Comparison of ENCODE assay signal across 1 cellular context in the genomic region with DNA sequence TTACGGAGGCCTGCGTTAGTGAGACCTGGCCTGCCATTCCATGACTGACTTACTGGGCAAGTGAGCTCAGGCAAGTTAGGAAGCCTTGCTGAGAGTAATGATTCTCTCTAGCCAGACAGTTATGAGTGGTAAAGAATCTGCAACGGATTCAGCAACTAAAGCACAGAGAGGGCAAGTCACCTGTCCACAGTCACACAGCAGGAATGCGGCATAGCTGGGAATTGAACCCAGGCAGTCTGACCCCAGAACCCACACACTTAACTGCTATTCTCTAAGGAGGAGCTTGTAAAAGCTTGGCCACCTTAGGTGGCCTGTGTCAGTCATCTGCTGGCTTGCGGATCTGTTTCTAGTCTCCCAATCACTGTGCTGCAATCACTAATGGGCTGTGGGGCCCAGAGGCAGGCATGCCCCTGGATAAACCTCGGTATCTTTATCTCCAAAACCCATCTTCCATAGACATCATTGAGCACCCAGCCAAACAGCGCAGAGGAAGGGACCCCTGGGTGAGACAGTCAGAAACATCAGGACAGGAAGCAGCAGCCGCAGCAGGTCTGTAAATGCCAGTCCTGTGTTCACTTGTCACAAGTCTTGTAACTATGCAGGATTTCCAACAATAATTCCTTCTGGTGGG.
TF ChIP-seq lines count a peak whose summit lies in the region.

No MANE protein-coding gene starts in this region.

TF ChIP-seq in H1, 55 proteins besides CTCF, POLR2A, EP300 and RAD21:
- TF ChIP-seq KDM1A (IDR thresholded peaks at IDR 0.05; ENCODE audit: borderline replicate concordance, low read length) (peak; percentile 78; the same call in 1 of the 2 replicates), BCL11A (IDR thresholded peaks at IDR 0.05; ENCODE audit: low read depth in 2 of 2, low read length in 2 of 2) (no peak), SUZ12 (IDR thresholded peaks at IDR 0.05; ENCODE audit: low read length) (no peak)
TF ChIP-seq in H1: peak in this region for 1.
